ENCODE assay signal across 19 cellular contexts in genomic region chr1:29933110-29933509, GRCh38.
DNase-seq lines count a peak whose midpoint lies in the region; ATAC-seq and TF ChIP-seq lines count a peak whose summit lies in the region.
"Had no signal": no experiment of that assay in that cellular context is flagged by ENCODE, and none has a peak within 500 bp of the region (broad histone marks: within the 10 kb centered on the region; RNA-seq: fewer than 3 reads in every experiment).

No MANE protein-coding gene starts in this region.

- H3K4me3 ChIP-seq in HEK293 (ENCODE audit: low read depth, low read length) (no peak overlapping the region), Panc1 (ENCODE audit: low read depth in 2 of 2, low read length in 2 of 2) (no peak overlapping the region), spleen (no peak overlapping the region), Karpas-422 (ENCODE audit: low read length) (no peak overlapping the region), adrenal gland (no peak overlapping the region)
- H3K4me3 ChIP-seq: BLaER1 treated with 17β-estradiol and CSF1 and Interleukin-3, amounts not matched to agents 10 nM and 100 nM; GM23338; heart left ventricle; testis had no signal

- H3K27me3 ChIP-seq in Panc1 (ENCODE audit: control insufficient read depth, insufficient read depth, low read length) (peaks cover 2% of the 10 kb centered on the region; the same call in 1 of the 2 replicates), spleen (replicated peaks in 1 of 7) (peaks cover 0 to 30% (median 0%) of the 10 kb centered on the region in 7 donors), Karpas-422 (ENCODE audit: low read length) (no peaks in the 10 kb centered on the region), adrenal gland (peaks cover 4% of the 10 kb centered on the region)
- H3K27me3 ChIP-seq: BLaER1 treated with 17β-estradiol and CSF1 and Interleukin-3, amounts not matched to agents 10 nM and 100 nM; testis had no signal

- no peaks in the 10 kb centered on the region for H4K20me1 ChIP-seq in Karpas-422 (ENCODE audit: insufficient read depth, low read depth, low read length)
- H4K20me1 ChIP-seq: BLaER1 treated with 17β-estradiol and CSF1 and Interleukin-3, amounts not matched to agents 10 nM and 100 nM had no signal

- no peak overlapping the region for H3K9ac ChIP-seq in Karpas-422 (ENCODE audit: low read length)
- H3K9ac ChIP-seq: BLaER1 treated with 17β-estradiol and CSF1 and Interleukin-3, amounts not matched to agents 10 nM and 100 nM had no signal

- no peak overlapping the region for H2AFZ ChIP-seq in Karpas-422 (ENCODE audit: low read length)
- H2AFZ ChIP-seq: GM23338 had no signal

- BruUV-seq in Panc1 (replicated peaks; lab: Mats Ljungman, UMichigan), result no TSS peak

- H3K9me3 ChIP-seq in HEK293 (ENCODE audit: control insufficient read depth, insufficient read depth, low read depth, low read length) (no peaks in the 10 kb centered on the region), Panc1 (ENCODE audit: control insufficient read depth, insufficient read depth, low read depth, low read length) (no peaks in the 10 kb centered on the region), spleen (no peaks in the 10 kb centered on the region), Karpas-422 (ENCODE audit: low read length) (no peaks in the 10 kb centered on the region), adrenal gland (replicated peaks in 1 of 3) (no peaks in the 10 kb centered on the region)
- H3K9me3 ChIP-seq: BLaER1 treated with 17β-estradiol and CSF1 and Interleukin-3, amounts not matched to agents 10 nM and 100 nM; heart left ventricle; testis had no signal

- intact Hi-C loops in Panc1 (cut with micrococcal nuclease; ENCODE audit: unreplicated experiment), result no loop called here
- intact Hi-C loops in spleen (cut with DNase I; ENCODE audit: low total_unique reads), result no loop called here
- intact Hi-C loops in adrenal gland (cut with DNase I), result no loop called here

- H3K4me1 ChIP-seq in HEK293 (ENCODE audit: control insufficient read depth, insufficient read depth, low read length) (no peaks in the 10 kb centered on the region), Panc1 (ENCODE audit: control insufficient read depth, insufficient read depth, low read length) (no peaks in the 10 kb centered on the region), spleen (no peaks in the 10 kb centered on the region), Karpas-422 (ENCODE audit: low read length) (no peaks in the 10 kb centered on the region), adrenal gland (replicated peaks in 1 of 2) (no peaks in the 10 kb centered on the region)
- H3K4me1 ChIP-seq: heart left ventricle, testis had no signal

- WGBS in spleen, 5 donors, result 9 to 15% (median 14%) methylated on average over 5 of the region's 5 CpGs
- WGBS in adrenal gland, 4 donors, result 16 to 26% (median 21%) methylated on average over 5 of the region's 5 CpGs

- no peak for TF ChIP-seq POLR2A in spleen (IDR thresholded peaks at IDR 0.05)
- no peak for TF ChIP-seq POLR2A in adrenal gland (IDR thresholded peaks at IDR 0.05)

- H3K4me2 ChIP-seq in Karpas-422 (ENCODE audit: low read depth, low read length, poor library complexity, severe bottlenecking), result no peak overlapping the region
- H3K4me2 ChIP-seq: GM23338 had no signal

- POLR2A ChIA-PET in HEK293 (lab: Yijun Ruan, JAX), result interaction anchor here (0.5 kb wide), 1 partner anchor 1667 kb away, joined by 3 read pairs; no protein-coding TSS in a partner anchor
- POLR2A ChIA-PET in Panc1 (lab: Charles Lee), result no interaction called here

- no peaks in the 10 kb centered on the region for H3K36me3 ChIP-seq in HEK293 (ENCODE audit: control insufficient read depth in 2 of 2, insufficient read depth in 1 of 2, low read length in 2 of 2)
- no peaks in the 10 kb centered on the region for H3K36me3 ChIP-seq in Panc1 (ENCODE audit: control insufficient read depth, insufficient read depth, low read length)
- H3K36me3 ChIP-seq in spleen, result no peaks in the 10 kb centered on the region
- no peaks in the 10 kb centered on the region for H3K36me3 ChIP-seq in Karpas-422 (ENCODE audit: insufficient read depth, low read length)
- H3K36me3 ChIP-seq in adrenal gland (replicated peaks in 1 of 2), result no peaks in the 10 kb centered on the region
- H3K36me3 ChIP-seq: BLaER1 treated with 17β-estradiol and CSF1 and Interleukin-3, amounts not matched to agents 10 nM and 100 nM; heart left ventricle had no signal

- in situ Hi-C loops in Panc1 (cut with HindIII; ENCODE audit: low pct_unique_long_range_greater_than_20kb, low sequenced_read_pairs), result no loop called here

- DNase-seq in NCI-H2029 treated with DMSO at 0.1 percent for 48 hours (lab: John Stamatoyannopoulos, UW) (peak; percentile 56), Panc1 (ENCODE audit: low read depth, low spot score) (peak; percentile 53), spleen (peak; percentile 9), HPDE6-E6E7 (ENCODE audit: extremely low spot score) (no peak), Karpas-422 (no peak), adrenal gland (no peak)
- DNase-seq: activated B cell treated with CpG ODN at 0.5 μM for 24 hours; dermis blood vessel endothelial cell; DND-41; heart left ventricle; NK-92 treated with Interleukin-12 subunit alpha and Interleukin-12 subunit beta, amount 100 ng/mL, for 24 hours; Right ventricle myocardium superior; stimulated activated CD4-positive, alpha-beta T cell treated with anti-CD3 and anti-CD28 coated beads, Interleukin-4, amount 100 ng/mL, for 24 hours; T-helper 17 cell; testis had no signal

- no peak overlapping the region for H3K27ac ChIP-seq in HEK293 (ENCODE audit: extremely low read depth, low read depth, low read length)
- no peak overlapping the region for H3K27ac ChIP-seq in Panc1 (ENCODE audit: low read length)
- H3K27ac ChIP-seq in spleen, result no peak overlapping the region
- H3K27ac ChIP-seq in Karpas-422 (ENCODE audit: low read length), result no peak overlapping the region
- no peak overlapping the region for H3K27ac ChIP-seq in adrenal gland
- H3K27ac ChIP-seq: heart left ventricle, testis had no signal

- CTCF ChIA-PET in HEK293 (lab: Yijun Ruan, JAX), result interaction anchor here (0.6 kb wide), 1 partner anchor 93 kb away, joined by 4 read pairs; no protein-coding TSS in a partner anchor
- CTCF ChIA-PET in Panc1 (lab: Charles Lee), result no interaction called here

- ATAC-seq in Panc1, result peak; percentile 71
- ATAC-seq: esophagus mucosa, GM23338, heart left ventricle, T-helper 17 cell had no signal

- no peaks in the 10 kb centered on the region for H3K79me2 ChIP-seq in Karpas-422 (ENCODE audit: low read length)

- TF ChIP-seq CTCF in HEK293 (tag by site-specific recombination; IDR thresholded peaks at IDR 0.05) (no peak), Panc1 (IDR thresholded peaks at IDR 0.05) (no peak), spleen (IDR thresholded peaks at IDR 0.05 in 8 of 11, conservative IDR thresholded peaks at IDR 0.05 in 3 of 11) (no peak), adrenal gland (IDR thresholded peaks at IDR 0.05) (no peak)

- no peaks in the 10 kb centered on the region for H3K9me2 ChIP-seq in Karpas-422 (replicated peaks; ENCODE audit: insufficient read depth, low read length)

TF ChIP-seq in HEK293, 187 proteins besides CTCF, POLR2A, EP300 and RAD21:
- 0 out of 2 replicates have a peak, but pooled peaks have one; percentile 41 for TF ChIP-seq KLF17 (tag by site-specific recombination; IDR thresholded peaks at IDR 0.05)
- TF ChIP-seq ZNF416 (tag by site-specific recombination; IDR thresholded peaks at IDR 0.05), result no peak
- TF ChIP-seq, protein P1, sequence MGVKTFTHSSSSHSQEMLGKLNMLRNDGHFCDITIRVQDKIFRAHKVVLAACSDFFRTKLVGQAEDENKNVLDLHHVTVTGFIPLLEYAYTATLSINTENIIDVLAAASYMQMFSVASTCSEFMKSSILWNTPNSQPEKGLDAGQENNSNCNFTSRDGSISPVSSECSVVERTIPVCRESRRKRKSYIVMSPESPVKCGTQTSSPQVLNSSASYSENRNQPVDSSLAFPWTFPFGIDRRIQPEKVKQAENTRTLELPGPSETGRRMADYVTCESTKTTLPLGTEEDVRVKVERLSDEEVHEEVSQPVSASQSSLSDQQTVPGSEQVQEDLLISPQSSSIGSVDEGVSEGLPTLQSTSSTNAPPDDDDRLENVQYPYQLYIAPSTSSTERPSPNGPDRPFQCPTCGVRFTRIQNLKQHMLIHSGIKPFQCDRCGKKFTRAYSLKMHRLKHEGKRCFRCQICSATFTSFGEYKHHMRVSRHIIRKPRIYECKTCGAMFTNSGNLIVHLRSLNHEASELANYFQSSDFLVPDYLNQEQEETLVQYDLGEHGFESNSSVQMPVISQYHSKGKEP (tag by site-specific recombination; IDR thresholded peaks at IDR 0.05), result no peak
- no peak for TF ChIP-seq ZNF513 (tag by site-specific recombination; IDR thresholded peaks at IDR 0.05)
- TF ChIP-seq KLF16 (tag by site-specific recombination; IDR thresholded peaks at IDR 0.05), result no peak
- TF ChIP-seq BCL11B (tag by site-specific recombination; IDR thresholded peaks at IDR 0.05; ENCODE audit: low read depth), result no peak
- no peak for TF ChIP-seq ZNF664 (tag by site-specific recombination; IDR thresholded peaks at IDR 0.05)

Comparison
In these comparisons a context has a peak if more than half of its experiments do, and no peak if none do; other contexts are left out.
1. DNase-seq: peak in NCI-H2029 treated with DMSO at 0.1 percent for 48 hours (single experiment), Panc1 (single experiment) and spleen (single experiment); none in HPDE6-E6E7 (single experiment), Karpas-422 (single experiment) and adrenal gland (0 of 7).